Comparison of ENCODE assay signal across 8 cellular contexts in genomic region chr18:43661570-43661969, GRCh38.
DNase-seq lines count a peak whose midpoint lies in the region; ATAC-seq, FAIRE-seq and TF ChIP-seq lines count a peak whose summit lies in the region.

No MANE protein-coding gene starts in this region.

- H2AFZ ChIP-seq in HepG2 (ENCODE audit: low read length), result no peak overlapping the region

- no peaks in the 10 kb centered on the region for H3K79me2 ChIP-seq in HepG2 (ENCODE audit: insufficient read depth, low read length)

- TF ChIP-seq RAD21 in HepG2 (CRISPR knock-in tag; IDR thresholded peaks at IDR 0.05), result no peak

- H3K27me3 ChIP-seq in MG63 (no peaks in the 10 kb centered on the region), HepG2 (ENCODE audit: control insufficient read depth in 1 of 2, insufficient read depth in 2 of 2, low read length in 2 of 2) (no peaks in the 10 kb centered on the region)
- H3K27me3 ChIP-seq in effector memory CD4-positive, alpha-beta T cell (replicated peaks; ENCODE audit: control insufficient read depth, insufficient read depth, low read length, poor library complexity, severe bottlenecking), result no peaks in the 10 kb centered on the region

- ATAC-seq in GM21515 (IDR thresholded peaks at IDR 0.05; ENCODE audit: unreplicated experiment) (peak; percentile 78), HepG2 (no peak)

- in situ Hi-C loops in HepG2 (cut with HindIII; ENCODE audit: extremely low pct_ligation_motif_present, low pct_unique_long_range_greater_than_20kb), result no loop called here

- WGBS in HepG2 (ENCODE audit: low lambda C conversion rate), result 4% methylated on average over 2 of the region's 2 CpGs

- no peak for TF ChIP-seq POLR2A in HepG2 (IDR thresholded peaks at IDR 0.05; ENCODE audit: insufficient read depth in 1 of 2, low read depth in 2 of 2, low read length in 2 of 2)

- H4K20me1 ChIP-seq in HepG2 (ENCODE audit: insufficient read depth, low read length), result no peaks in the 10 kb centered on the region

- H3K4me2 ChIP-seq in HepG2 (ENCODE audit: low read depth, low read length), result no peak overlapping the region

- no peak overlapping the region for H3K27ac ChIP-seq in HepG2 (ENCODE audit: extremely low read length, insufficient read depth, low read length)
- no peak overlapping the region for H3K27ac ChIP-seq in effector memory CD4-positive, alpha-beta T cell (ENCODE audit: insufficient read depth, low read length, poor library complexity, severe bottlenecking)

- TF ChIP-seq EP300 in HepG2 (IDR thresholded peaks at IDR 0.05; ENCODE audit: low read depth in 2 of 2, low read length in 2 of 2) (no peak), HepG2 (CRISPR knock-in tag; IDR thresholded peaks at IDR 0.05; ENCODE audit: borderline replicate concordance) (no peak)

- no peak overlapping the region for H3K9ac ChIP-seq in HepG2 (ENCODE audit: insufficient read depth, low read depth, low read length)

- FAIRE-seq in HepG2 (lab: Jason Lieb, UNC), result no peak

- TF ChIP-seq CTCF in WI38 (IDR thresholded peaks at IDR 0.05; ENCODE audit: low read depth, low read length) (peak; percentile 41; the same call in 1 of the 2 replicates), HepG2 (CRISPR knock-in tag; IDR thresholded peaks at IDR 0.05) (no peak)

- BruUV-seq in HepG2 (replicated peaks; lab: Mats Ljungman, UMichigan), result no TSS peak

- H3K4me1 ChIP-seq in HepG2 (ENCODE audit: insufficient read depth, low read length), result no peaks in the 10 kb centered on the region
- H3K4me1 ChIP-seq in effector memory CD4-positive, alpha-beta T cell (ENCODE audit: control insufficient read depth, insufficient read depth, low read length, poor library complexity, severe bottlenecking), result no peaks in the 10 kb centered on the region

- intact Hi-C loops in HepG2 (cut with micrococcal nuclease; ENCODE audit: unreplicated experiment), result no loop called here

- CTCF ChIA-PET in HepG2 (lab: Yijun Ruan, JAX; ENCODE audit: low intra/inter-chr PET ratio, low total read pairs), result no interaction called here

- no peak overlapping the region for H3K4me3 ChIP-seq in MG63
- H3K4me3 ChIP-seq in WI38 (ENCODE audit: low read depth, low read length), result no peak overlapping the region
- no peak overlapping the region for H3K4me3 ChIP-seq in HepG2 (replicated peaks in 1 of 3; ENCODE audit: insufficient read depth in 1 of 3, low read depth in 2 of 3, low read length in 3 of 3)
- no peak overlapping the region for H3K4me3 ChIP-seq in effector memory CD4-positive, alpha-beta T cell (ENCODE audit: insufficient read depth, low read depth, low read length, poor library complexity, severe bottlenecking)

- H3K36me3 ChIP-seq in MG63, result no peaks in the 10 kb centered on the region
- H3K36me3 ChIP-seq in HepG2 (replicated peaks in 1 of 2; ENCODE audit: control insufficient read depth in 1 of 2, insufficient read depth in 2 of 2, low read length in 2 of 2), result no peaks in the 10 kb centered on the region
- H3K36me3 ChIP-seq in effector memory CD4-positive, alpha-beta T cell (ENCODE audit: control insufficient read depth, insufficient read depth, low read length), result no peaks in the 10 kb centered on the region

- POLR2A ChIA-PET in HepG2 (lab: Yijun Ruan, JAX), result no interaction called here

- DNase-seq in DMS53 (lab: John Stamatoyannopoulos, UW) (peak; percentile 83), MG63 (peak; percentile 2), HepG2 (ENCODE audit: low spot score) (peak; percentile 1), NCI-H128 (lab: John Stamatoyannopoulos, UW; ENCODE audit: unreplicated experiment) (no peak)
- no peak for DNase-seq in central memory CD4-positive, alpha-beta T cell
- no peak for DNase-seq in effector memory CD4-positive, alpha-beta T cell

- no peaks in the 10 kb centered on the region for H3K9me3 ChIP-seq in MG63
- H3K9me3 ChIP-seq in HepG2 (ENCODE audit: low read length), result no peaks in the 10 kb centered on the region; the same call in 1 of the 2 replicates
- no peaks in the 10 kb centered on the region for H3K9me3 ChIP-seq in effector memory CD4-positive, alpha-beta T cell (ENCODE audit: control insufficient read depth, low read length)

TF ChIP-seq in HepG2, 621 proteins besides CTCF, POLR2A, EP300 and RAD21:
- TF ChIP-seq ZHX1 (CRISPR knock-in tag; IDR thresholded peaks at IDR 0.05; ENCODE audit: low read depth) (no peak), ZBTB2 (CRISPR knock-in tag; IDR thresholded peaks at IDR 0.05; ENCODE audit: low read depth) (no peak), RBM39 (IDR thresholded peaks at IDR 0.05; ENCODE audit: low read depth, low read length, poor library complexity, severe bottlenecking) (no peak), NRL (CRISPR knock-in tag; IDR thresholded peaks at IDR 0.05; ENCODE audit: borderline replicate concordance) (no peak), EEA1 (CRISPR knock-in tag; IDR thresholded peaks at IDR 0.05; ENCODE audit: borderline replicate concordance) (no peak), NFYB (CRISPR knock-in tag; IDR thresholded peaks at IDR 0.05) (no peak), IKZF1 (IDR thresholded peaks at IDR 0.05) (no peak), PCBP1 (IDR thresholded peaks at IDR 0.05; ENCODE audit: borderline replicate concordance, low read depth, low read length) (no peak)

Comparison
In these comparisons a context has a peak if more than half of its experiments do, and no peak if none do; other contexts are left out.
1. DNase-seq: peak in DMS53 (single experiment), MG63 (single experiment) and HepG2 (single experiment); none in central memory CD4-positive, alpha-beta T cell (single experiment), NCI-H128 (single experiment) and effector memory CD4-positive, alpha-beta T cell (0 of 3).